Comparison of ENCODE assay signal across 22 cellular contexts in genomic region chr22:40206561-40206960, GRCh38.
"Had no signal": no experiment of that assay in that cellular context is flagged by ENCODE, and none has a peak within 500 bp of the region (broad histone marks: within the 10 kb centered on the region; RNA-seq: fewer than 3 reads in every experiment).

No MANE protein-coding gene starts in this region.

- H3K4me3 ChIP-seq: heart left ventricle, lung, ovary, right atrium auricular region, sigmoid colon, skin epidermis, testis, tibial nerve, upper lobe of right lung, vagina had no signal

- ATAC-seq: esophagus mucosa; heart left ventricle; left colon; left ventricle myocardium superior; natural killer cell; stimulated activated naive B cell treated with anti-CD40 and anti-IgM and Interleukin-4, amounts not matched to agents 10 μg/mL and 1 μg/mL and 100 μg/mL, for 72 hours; stimulated activated naive CD8-positive, alpha-beta T cell treated with anti-CD3 and anti-CD28 coated beads, Interleukin-15, amount 100 ng/mL, for 72 hours; upper lobe of right lung had no signal

- H3K9me3 Mint-ChIP-seq: natural killer cell; neural crest cell; stimulated activated naive B cell treated with anti-CD40 and anti-IgM and Interleukin-4, amounts not matched to agents 10 μg/mL and 1 μg/mL and 100 μg/mL, for 72 hours; stimulated activated naive CD8-positive, alpha-beta T cell treated with anti-CD3 and anti-CD28 coated beads, Interleukin-15, amount 100 ng/mL, for 72 hours had no signal

- H3K36me3 Mint-ChIP-seq: natural killer cell had no signal

- H3K4me3 Mint-ChIP-seq: natural killer cell; neural crest cell; stimulated activated naive B cell treated with anti-CD40 and anti-IgM and Interleukin-4, amounts not matched to agents 10 μg/mL and 1 μg/mL and 100 μg/mL, for 72 hours; stimulated activated naive CD8-positive, alpha-beta T cell treated with anti-CD3 and anti-CD28 coated beads, Interleukin-15, amount 100 ng/mL, for 72 hours had no signal

- H3K27ac ChIP-seq: ovary, right atrium auricular region, skin epidermis, testis, tibial nerve, upper lobe of right lung, vagina had no signal

- H3K9me3 ChIP-seq: heart left ventricle, ovary, right atrium auricular region, sigmoid colon, testis, tibial nerve, upper lobe of right lung, vagina had no signal

- DNase-seq: effector CD4-positive, alpha-beta T cell; heart left ventricle; hippocampal formation; left colon; left ventricle myocardium superior; mesendoderm; natural killer cell; ovary; sigmoid colon; stimulated activated CD4-positive, alpha-beta T cell treated with anti-CD3 and anti-CD28 coated beads, Interleukin-2, amount 100 ng/mL, for 24 hours; stimulated activated CD4-positive, alpha-beta T cell treated with anti-CD3 and anti-CD28 coated beads, Interleukin-4, amount 100 ng/mL, for 4 hours; stimulated activated naive B cell treated with anti-CD40 and anti-IgM and Interleukin-4, amounts not matched to agents 10 μg/mL and 1 μg/mL and 100 μg/mL, for 72 hours; stimulated activated naive CD8-positive, alpha-beta T cell treated with anti-CD3 and anti-CD28 coated beads, Interleukin-15, amount 100 ng/mL, for 72 hours; testis; upper lobe of right lung had no signal

- H3K36me3 ChIP-seq: ovary, right atrium auricular region, sigmoid colon, tibial nerve, upper lobe of right lung, vagina had no signal

- H3K27me3 Mint-ChIP-seq: stimulated activated naive B cell treated with anti-CD40 and anti-IgM and Interleukin-4, amounts not matched to agents 10 μg/mL and 1 μg/mL and 100 μg/mL, for 72 hours; stimulated activated naive CD8-positive, alpha-beta T cell treated with anti-CD3 and anti-CD28 coated beads, Interleukin-15, amount 100 ng/mL, for 72 hours had no signal

- H3K27me3 ChIP-seq: heart left ventricle, ovary, right atrium auricular region, sigmoid colon, testis, tibial nerve, upper lobe of right lung, vagina had no signal

- H3K27ac Mint-ChIP-seq: stimulated activated naive CD8-positive, alpha-beta T cell treated with anti-CD3 and anti-CD28 coated beads, Interleukin-15, amount 100 ng/mL, for 72 hours had no signal
